ENCODE assay signal across 8 cellular contexts in genomic region chrX:41085883-41086626, GRCh38. TPM values are rescaled to one million over a fixed set of nuclear protein-coding genes. Genes with fewer than 3 reads are reported as not detected.
A peak's percentile ranks its signal among the peaks of the same experiment; 100 is the strongest.
DNase-seq lines count a peak whose midpoint lies in the region; ATAC-seq lines count a peak whose summit lies in the region.

No MANE protein-coding gene starts in this region.

- no peak overlapping the region for H2BK12ac ChIP-seq in mesenchymal stem cell (ENCODE audit: low read length in 2 of 2)

- peak overlapping the region; percentile 94 to 96 for H3K18ac ChIP-seq in mesenchymal stem cell (ENCODE audit: low read depth in 1 of 2, low read length in 2 of 2)

- H3K4me3 Mint-ChIP-seq in activated CD4-positive, alpha-beta memory T cell treated with anti-CD3 and anti-CD28 coated beads, Interleukin-2, amount 10 ng/mL, durations not matched to agents 7 days and 5 days, result peak overlapping the region; percentile 82

- H3K36me3 ChIP-seq in mesenchymal stem cell (ENCODE audit: control insufficient read depth in 1 of 2, insufficient read depth in 2 of 2, low read depth in 1 of 2, low read length in 2 of 2), result no peaks in the 10 kb centered on the region

- CTCF ChIA-PET in activated CD4-positive, alpha-beta memory T cell treated with anti-CD3 and anti-CD28 coated beads, Interleukin-2, amount 10 ng/mL, durations not matched to agents 7 days and 5 days (lab: Charles Lee), result interaction anchor here (0.7 to 4.8 kb wide), 6 partner anchors 29 to 432 kb away, joined by 3 to 23 read pairs (median 4); partner anchors contain the start of gene MED14

- H3K9ac ChIP-seq in mesenchymal stem cell (ENCODE audit: low read length), result peak overlapping the region; percentile 100

- H3K9me3 Mint-ChIP-seq in activated CD4-positive, alpha-beta memory T cell treated with anti-CD3 and anti-CD28 coated beads, Interleukin-2, amount 10 ng/mL, durations not matched to agents 7 days and 5 days, result no peaks in the 10 kb centered on the region

- peak; percentile 5 for ATAC-seq in GM21576 (IDR thresholded peaks at IDR 0.05; ENCODE audit: unreplicated experiment)

- no peaks in the 10 kb centered on the region for H3K27me3 Mint-ChIP-seq in activated CD4-positive, alpha-beta memory T cell treated with anti-CD3 and anti-CD28 coated beads, Interleukin-2, amount 10 ng/mL, durations not matched to agents 7 days and 5 days

- no peaks in the 10 kb centered on the region for H3K9me3 ChIP-seq in mesenchymal stem cell (ENCODE audit: control insufficient read depth, low read length)

- no peak overlapping the region for H2BK15ac ChIP-seq in mesenchymal stem cell (ENCODE audit: low read depth, poor library complexity, severe bottlenecking)

- H3K4me1 ChIP-seq in mesenchymal stem cell (ENCODE audit: control insufficient read depth, insufficient read depth, low read depth, low read length), result peaks cover 1% of the 10 kb centered on the region

- peak overlapping the region; percentile 43 for H3K4me2 ChIP-seq in mesenchymal stem cell (ENCODE audit: low read length, poor library complexity, severe bottlenecking)

- POLR2A ChIA-PET in activated CD4-positive, alpha-beta memory T cell treated with anti-CD3 and anti-CD28 coated beads, Interleukin-2, amount 10 ng/mL, durations not matched to agents 7 days and 5 days (lab: Charles Lee), result interaction anchor here (0.7 to 3.4 kb wide), 17 partner anchors 11 to 1860 kb away, joined by 3 to 43 read pairs (median 8); partner anchors contain the start of genes ATP6AP2, DDX3X and MED14

- H3K27ac ChIP-seq in mesenchymal stem cell (ENCODE audit: low read length, poor library complexity, severe bottlenecking), result peak overlapping the region; percentile 94

- peak overlapping the region; percentile 97 for H3K27ac Mint-ChIP-seq in activated CD4-positive, alpha-beta memory T cell treated with anti-CD3 and anti-CD28 coated beads, Interleukin-2, amount 10 ng/mL, durations not matched to agents 7 days and 5 days

- H2BK5ac ChIP-seq in mesenchymal stem cell (ENCODE audit: low read depth, low read length, poor library complexity, severe bottlenecking), result peak overlapping the region; percentile 66

- 0% methylated on average over 12 of the region's 71 CpGs for WGBS in mesenchymal stem cell

- DNase-seq in DMS 273 (lab: John Stamatoyannopoulos, UW; ENCODE audit: unreplicated experiment), result peak; percentile 93
- DNase-seq in NCI-H1092 (lab: John Stamatoyannopoulos, UW), result peak; percentile 29
- peak; percentile 49 for DNase-seq in activated CD4-positive, alpha-beta memory T cell treated with anti-CD3 and anti-CD28 coated beads, Interleukin-2, amount 10 ng/mL, durations not matched to agents 7 days and 5 days
- DNase-seq in effector CD8-positive, alpha-beta T cell (lab: John Stamatoyannopoulos, UW), result peak; percentile 16
- peak; percentile 62 for DNase-seq in mesenchymal stem cell
- DNase-seq in stimulated activated CD8-positive, alpha-beta memory T cell treated with anti-CD3 and anti-CD28 coated beads, Interleukin-15, amount 100 ng/mL, for 24 hours (ENCODE audit: low read depth), result peak; percentile 4
- DNase-seq in NCI-H128 (lab: John Stamatoyannopoulos, UW; ENCODE audit: unreplicated experiment), result no peak

- no peak overlapping the region for H2AK5ac ChIP-seq in mesenchymal stem cell (ENCODE audit: low read length, severe bottlenecking)

- H3K23ac ChIP-seq in mesenchymal stem cell (ENCODE audit: low read length in 2 of 2), result peak overlapping the region in 1 of 2 experiments; percentile 89

- H4K91ac ChIP-seq in mesenchymal stem cell (ENCODE audit: low read length), result peak overlapping the region; percentile 93

- peaks cover 36% of the 10 kb centered on the region for H3K4me1 Mint-ChIP-seq in activated CD4-positive, alpha-beta memory T cell treated with anti-CD3 and anti-CD28 coated beads, Interleukin-2, amount 10 ng/mL, durations not matched to agents 7 days and 5 days

- H2BK120ac ChIP-seq in mesenchymal stem cell (ENCODE audit: low read depth, low read length), result peak overlapping the region; percentile 34

- peak overlapping the region in 1 of 2 experiments; percentile 92 for H3K4ac ChIP-seq in mesenchymal stem cell (ENCODE audit: low read depth in 1 of 2, low read length in 2 of 2)

- peaks cover 22% of the 10 kb centered on the region for H3K36me3 Mint-ChIP-seq in activated CD4-positive, alpha-beta memory T cell treated with anti-CD3 and anti-CD28 coated beads, Interleukin-2, amount 10 ng/mL, durations not matched to agents 7 days and 5 days (ENCODE audit: low read depth)

- peaks cover 0 to 19% of the 10 kb centered on the region in 2 experiments for H3K27me3 ChIP-seq in mesenchymal stem cell (ENCODE audit: control insufficient read depth in 1 of 2, insufficient read depth in 1 of 2, low read length in 2 of 2)

- no peaks in the 10 kb centered on the region for H3K79me1 ChIP-seq in mesenchymal stem cell (replicated peaks; ENCODE audit: low read length, poor library complexity, severe bottlenecking)

- H3K14ac ChIP-seq in mesenchymal stem cell (ENCODE audit: low read length in 2 of 2), result peak overlapping the region in 1 of 2 experiments; percentile 61

- peak overlapping the region; percentile 54 for H4K8ac ChIP-seq in mesenchymal stem cell (ENCODE audit: low read length)

- H3K4me3 ChIP-seq in mesenchymal stem cell (ENCODE audit: insufficient read depth in 1 of 2, low read depth in 1 of 2, low read length in 2 of 2), result peak overlapping the region; percentile 79 to 93

- H2AFZ ChIP-seq in mesenchymal stem cell (ENCODE audit: low read depth, low read length), result no peak overlapping the region

RNA-seq across cellular contexts. Expression of gene USP9X, which starts 0.8 kb away (rescaled TPM):
- total RNA-seq in activated CD4-positive, alpha-beta memory T cell treated with anti-CD3 and anti-CD28 coated beads, Interleukin-2, amount 10 ng/mL, durations not matched to agents 7 days and 5 days, result 10 to 100 TPM; 43.9 to 45.9 TPM
- polyA plus RNA-seq in mesenchymal stem cell (2013, experiment 1 of 2), result 18.5 TPM
- 18.1 TPM for polyA plus RNA-seq in mesenchymal stem cell (2013, experiment 2 of 2)
